In genomic region chr16:9119795-9120194, GRCh38 we compare ENCODE assay signal across 10 cellular contexts. TPM values are rescaled to one million over a fixed set of nuclear protein-coding genes. Genes with fewer than 3 reads are reported as not detected.
DNase-seq lines count a peak whose midpoint lies in the region; ATAC-seq lines count a peak whose summit lies in the region.
"Had no signal": no experiment of that assay in that cellular context is flagged by ENCODE, and none has a peak within 500 bp of the region (broad histone marks: within the 10 kb centered on the region; RNA-seq: fewer than 3 reads in every experiment).

No MANE protein-coding gene starts in this region.

- H3K9me3 Mint-ChIP-seq in activated CD4-positive, alpha-beta T cell treated with anti-CD3 and anti-CD28 coated beads for 36 hours (ENCODE audit: low read depth): no peaks in the 10 kb centered on the region
- H3K9me3 Mint-ChIP-seq in activated CD4-positive, alpha-beta T cell treated with anti-CD3 and anti-CD28 coated beads, Interleukin-2, amount 10 ng/mL, durations not matched to agents 24 days and 14 days: no peaks in the 10 kb centered on the region
- no peaks in the 10 kb centered on the region for H3K9me3 Mint-ChIP-seq in T-cell

- no peak for ATAC-seq in activated CD4-positive, alpha-beta T cell treated with anti-CD3 and anti-CD28 coated beads for 36 hours
- ATAC-seq in T-cell (replicated peaks in 1 of 4): no peak
- peak; percentile 79 for ATAC-seq in sciatic nerve
- ATAC-seq in HG03025 (IDR thresholded peaks at IDR 0.05; ENCODE audit: low FRiP score, unreplicated experiment): no peak
- ATAC-seq in HG02571 (IDR thresholded peaks at IDR 0.05; ENCODE audit: unreplicated experiment): no peak
- no peak for ATAC-seq in GM21423 (IDR thresholded peaks at IDR 0.05; ENCODE audit: unreplicated experiment)

- intact Hi-C loops in activated CD4-positive, alpha-beta T cell treated with anti-CD3 and anti-CD28 coated beads for 36 hours (cut with DNase I, micrococcal nuclease): no loop called here
- intact Hi-C loops in activated CD4-positive, alpha-beta T cell treated with anti-CD3 and anti-CD28 coated beads, Interleukin-2, amount 10 ng/mL, durations not matched to agents 24 days and 14 days (cut with micrococcal nuclease): no loop called here
- intact Hi-C loops in sciatic nerve (cut with DNase I): no loop called here

- peaks cover 65% of the 10 kb centered on the region for H3K36me3 Mint-ChIP-seq in activated CD4-positive, alpha-beta T cell treated with anti-CD3 and anti-CD28 coated beads for 36 hours (ENCODE audit: low read depth)
- peaks cover 61% of the 10 kb centered on the region for H3K36me3 Mint-ChIP-seq in activated CD4-positive, alpha-beta T cell treated with anti-CD3 and anti-CD28 coated beads, Interleukin-2, amount 10 ng/mL, durations not matched to agents 24 days and 14 days (ENCODE audit: low read depth)
- H3K36me3 Mint-ChIP-seq in T-cell: peaks cover 42% of the 10 kb centered on the region

- DNase-seq in activated CD4-positive, alpha-beta T cell treated with anti-CD3 and anti-CD28 coated beads for 36 hours: no peak
- no peak for DNase-seq in activated CD4-positive, alpha-beta T cell treated with anti-CD3 and anti-CD28 coated beads, Interleukin-2, amount 10 ng/mL, durations not matched to agents 24 days and 14 days
- DNase-seq in T-cell (no peak), fibroblast of peridontal ligament (ENCODE audit: extremely low read depth) (peak; percentile 99), sciatic nerve (ENCODE audit: low spot score) (no peak)
- DNase-seq: activated CD4-positive, alpha-beta T cell treated with anti-CD3 and anti-CD28 coated beads for 4 hours; NCI-H2029 treated with DMSO at 0.1 percent for 48 hours had no signal

- POLR2A ChIA-PET in activated CD4-positive, alpha-beta T cell treated with anti-CD3 and anti-CD28 coated beads for 36 hours (lab: Charles Lee): no interaction called here
- POLR2A ChIA-PET in T-cell (lab: Charles Lee): no interaction called here

- peaks cover 74% of the 10 kb centered on the region for H3K4me1 Mint-ChIP-seq in activated CD4-positive, alpha-beta T cell treated with anti-CD3 and anti-CD28 coated beads for 36 hours
- H3K4me1 Mint-ChIP-seq in activated CD4-positive, alpha-beta T cell treated with anti-CD3 and anti-CD28 coated beads, Interleukin-2, amount 10 ng/mL, durations not matched to agents 24 days and 14 days: peaks cover 34% of the 10 kb centered on the region
- H3K4me1 Mint-ChIP-seq in T-cell: peaks cover 36 to 82% (median 69%) of the 10 kb centered on the region in 3 donors

- CTCF ChIA-PET in activated CD4-positive, alpha-beta T cell treated with anti-CD3 and anti-CD28 coated beads for 36 hours (lab: Charles Lee): interaction anchor here (1.1 to 1.3 kb wide), 2 partner anchors 10 to 111 kb away, joined by 3 read pairs; no protein-coding TSS in a partner anchor
- CTCF ChIA-PET in T-cell (lab: Charles Lee): no interaction called here

- no peak overlapping the region for H3K4me3 Mint-ChIP-seq in activated CD4-positive, alpha-beta T cell treated with anti-CD3 and anti-CD28 coated beads for 36 hours
- H3K4me3 Mint-ChIP-seq in activated CD4-positive, alpha-beta T cell treated with anti-CD3 and anti-CD28 coated beads, Interleukin-2, amount 10 ng/mL, durations not matched to agents 24 days and 14 days: no peak overlapping the region
- H3K4me3 Mint-ChIP-seq in T-cell: no peak overlapping the region

- H3K27ac Mint-ChIP-seq in activated CD4-positive, alpha-beta T cell treated with anti-CD3 and anti-CD28 coated beads for 36 hours: peak overlapping the region; percentile 11
- H3K27ac Mint-ChIP-seq in activated CD4-positive, alpha-beta T cell treated with anti-CD3 and anti-CD28 coated beads, Interleukin-2, amount 10 ng/mL, durations not matched to agents 24 days and 14 days: no peak overlapping the region
- peak overlapping the region; percentile 6 to 31 for H3K27ac Mint-ChIP-seq in T-cell

- no peaks in the 10 kb centered on the region for H3K27me3 Mint-ChIP-seq in activated CD4-positive, alpha-beta T cell treated with anti-CD3 and anti-CD28 coated beads for 36 hours
- no peaks in the 10 kb centered on the region for H3K27me3 Mint-ChIP-seq in activated CD4-positive, alpha-beta T cell treated with anti-CD3 and anti-CD28 coated beads, Interleukin-2, amount 10 ng/mL, durations not matched to agents 24 days and 14 days
- H3K27me3 Mint-ChIP-seq in T-cell: no peaks in the 10 kb centered on the region

RNA-seq across cellular contexts. Expression of gene HAPSTR1, which starts 28.4 kb away (rescaled TPM):
- total RNA-seq in activated CD4-positive, alpha-beta T cell treated with anti-CD3 and anti-CD28 coated beads for 36 hours: 10 to 100 TPM; 42.4 to 51.4 TPM
- total RNA-seq in activated CD4-positive, alpha-beta T cell treated with anti-CD3 and anti-CD28 coated beads, Interleukin-2, amount 10 ng/mL, durations not matched to agents 24 days and 14 days: 53.4 and 54.2 TPM in 2 replicates
- 100 to 1,000 TPM in 2 of 5 donors, 10 to 100 TPM in 3; 79.3 to 123 (median 87.1) TPM for total RNA-seq in T-cell
- 54.4 TPM for total RNA-seq in sciatic nerve
